Comparison of ENCODE assay signal across 9 cellular contexts in genomic region chrY:2934861-2935605, GRCh38. TPM values are rescaled to one million over a fixed set of nuclear protein-coding genes. Genes with fewer than 3 reads are reported as not detected.
DNase-seq lines count a peak whose midpoint lies in the region; ATAC-seq and TF ChIP-seq lines count a peak whose summit lies in the region.
"Had no signal": no experiment of that assay in that cellular context is flagged by ENCODE, and none has a peak within 500 bp of the region (broad histone marks: within the 10 kb centered on the region; RNA-seq: fewer than 3 reads in every experiment).

TSS of gene ZFY (plus strand) at chrY:2935381. CDS start at chrY:2953937, 18,556 bp downstream.

- H3K4me1 ChIP-seq in smooth muscle cell (ENCODE audit: low read depth), result no peaks in the 10 kb centered on the region

- H2AFZ ChIP-seq in smooth muscle cell (ENCODE audit: low read depth), result no peak within 1 kb of the TSS

- H3K4me3 ChIP-seq in WERI-Rb-1 (ENCODE audit: low read depth, low read length) (no peak within 1 kb of the TSS), smooth muscle cell (no peak within 1 kb of the TSS)

- no peaks in the 10 kb centered on the region for H3K79me2 ChIP-seq in smooth muscle cell (ENCODE audit: low read depth)

- H4K20me1 ChIP-seq in smooth muscle cell (ENCODE audit: low read depth), result no peaks in the 10 kb centered on the region

- no peak for TF ChIP-seq CTCF in WERI-Rb-1 (IDR thresholded peaks at IDR 0.05; ENCODE audit: low read depth, low read length)
- no peak for TF ChIP-seq CTCF in smooth muscle cell (IDR thresholded peaks at IDR 0.05; ENCODE audit: borderline replicate concordance, insufficient read depth, poor library complexity, severe bottlenecking)

- H3K9me3 ChIP-seq in WERI-Rb-1 (ENCODE audit: severe bottlenecking) (no peaks in the 10 kb centered on the region), smooth muscle cell (replicated peaks; ENCODE audit: low read depth) (no peaks in the 10 kb centered on the region)

- no peaks in the 10 kb centered on the region for H3K36me3 ChIP-seq in WERI-Rb-1
- H3K36me3 ChIP-seq in smooth muscle cell (ENCODE audit: low read depth), result no peaks in the 10 kb centered on the region

- no peak within 1 kb of the TSS for H3K4me2 ChIP-seq in smooth muscle cell

- H3K27ac ChIP-seq in WERI-Rb-1 (no peak within 1 kb of the TSS), smooth muscle cell (ENCODE audit: low read depth) (no peak within 1 kb of the TSS)

- H3F3A ChIP-seq in smooth muscle cell (ENCODE audit: low read depth), result no peaks in the 10 kb centered on the region

- H3K27me3 ChIP-seq in WERI-Rb-1 (ENCODE audit: insufficient read depth, low read depth, severe bottlenecking) (no peaks in the 10 kb centered on the region), smooth muscle cell (ENCODE audit: low read depth) (no peaks in the 10 kb centered on the region)

- DNase-seq in activated CD4-positive, alpha-beta T cell treated with anti-CD3 and anti-CD28 coated beads, Interleukin-2, amount 50 U/mL, for 24 hours (ENCODE audit: low read depth in 1 of 2, low spot score in 1 of 2), result peak; percentile 32 to 53
- DNase-seq in globus pallidus (ENCODE audit: low spot score) (peak; percentile 41), WERI-Rb-1 (no peak), smooth muscle cell (lab: John Stamatoyannopoulos, UW; ENCODE audit: unreplicated experiment) (no peak)
- peak; percentile 48 for DNase-seq in stimulated activated CD4-positive, alpha-beta T cell treated with anti-CD3 and anti-CD28 coated beads, Interleukin-2, amount 100 ng/mL, for 4 hours (ENCODE audit: low read depth)
- DNase-seq: naive B cell had no signal

- no CpG with 5 or more reads among the region's 83 CpGs for WGBS in smooth muscle cell (ENCODE audit: low lambda C conversion rate)

- ATAC-seq in GM18519 (IDR thresholded peaks at IDR 0.05; ENCODE audit: low FRiP score, unreplicated experiment), result peak; percentile 16
- peak; percentile 30 for ATAC-seq in HG03571 (IDR thresholded peaks at IDR 0.05; ENCODE audit: unreplicated experiment)
- ATAC-seq in GM18858 (IDR thresholded peaks at IDR 0.05; ENCODE audit: unreplicated experiment), result no peak

- no peak within 1 kb of the TSS for H3K9ac ChIP-seq in smooth muscle cell (ENCODE audit: low read depth)

RNA-seq across cellular contexts. Expression of gene ZFY, which starts in this region (rescaled TPM):
- total RNA-seq in smooth muscle cell, result not detected in 2 replicates
- polyA plus RNA-seq in smooth muscle cell, result not detected in 2 replicates

Comparison
In these comparisons a context has a peak if more than half of its experiments do, and no peak if none do; other contexts are left out.
1. DNase-seq: peak in activated CD4-positive, alpha-beta T cell treated with anti-CD3 and anti-CD28 coated beads, Interleukin-2, amount 50 U/mL, for 24 hours (2 of 2), globus pallidus (single experiment) and stimulated activated CD4-positive, alpha-beta T cell treated with anti-CD3 and anti-CD28 coated beads, Interleukin-2, amount 100 ng/mL, for 4 hours (single experiment); none in WERI-Rb-1 (single experiment) and smooth muscle cell (single experiment).